Comparison of ENCODE assay signal across 25 cellular contexts in genomic region chr10:46518028-46518725, GRCh38. TPM values are rescaled to one million over a fixed set of nuclear protein-coding genes. Genes with fewer than 3 reads are reported as not detected.
A peak's percentile ranks its signal among the peaks of the same experiment; 100 is the strongest.
DNase-seq lines count a peak whose midpoint lies in the region; ATAC-seq and TF ChIP-seq lines count a peak whose summit lies in the region.
"Had no signal": no experiment of that assay in that cellular context is flagged by ENCODE, and none has a peak within 500 bp of the region (broad histone marks: within the 10 kb centered on the region; RNA-seq: fewer than 3 reads in every experiment).

No MANE protein-coding gene starts in this region.

- intact Hi-C loops in Right ventricle myocardium inferior (cut with DNase I), result no loop called here

- peaks cover 0 to 1% of the 10 kb centered on the region in 2 donors for H3K4me1 ChIP-seq in right atrium auricular region
- H3K4me1 ChIP-seq: psoas muscle had no signal

- H3K36me3 Mint-ChIP-seq in type B pancreatic cell, result no peaks in the 10 kb centered on the region
- H3K36me3 Mint-ChIP-seq: CD4-positive, alpha-beta memory T cell; mesothelial cell of epicardium had no signal

- TF ChIP-seq CTCF in right atrium auricular region (IDR thresholded peaks at IDR 0.05), result no peak
- no peak for TF ChIP-seq CTCF in type B pancreatic cell (conservative IDR thresholded peaks at IDR 0.05)

- H3K9me3 Mint-ChIP-seq in type B pancreatic cell, result no peaks in the 10 kb centered on the region
- H3K9me3 Mint-ChIP-seq: activated B cell treated with CpG ODN at 0.5 μM for 24 hours; CD4-positive, alpha-beta memory T cell; mesothelial cell of epicardium; nephron progenitor cell; T-helper 2 cell treated with Interferon-gamma antibody and Interleukin-4, amounts not matched to agents 5 μg/mL and 100 μg/mL, for 36 hours had no signal

- no peak overlapping the region for H3K27ac ChIP-seq in right atrium auricular region
- H3K27ac ChIP-seq: esophagus muscularis mucosa, gastroesophageal sphincter, GM23248, HL-60, psoas muscle had no signal

- H3K9me3 ChIP-seq in right atrium auricular region, result no peaks in the 10 kb centered on the region
- H3K9me3 ChIP-seq: esophagus muscularis mucosa, gastroesophageal sphincter, psoas muscle, SK-N-SH had no signal

- no peak overlapping the region for H3K4me3 ChIP-seq in right atrium auricular region
- H3K4me3 ChIP-seq: esophagus muscularis mucosa, gastroesophageal sphincter, GM23248, psoas muscle had no signal

- DNase-seq in Right ventricle myocardium inferior (ENCODE audit: missing footprints) (peak; percentile 67), right atrium auricular region (ENCODE audit: low spot score) (no peak), mesenteric fat pad (ENCODE audit: low spot score) (peak; percentile 83), type B pancreatic cell (ENCODE audit: extremely low spot score, unreplicated experiment) (peak; percentile 64), cerebellar cortex (ENCODE audit: low spot score) (no peak)
- peak; percentile 2 for DNase-seq in activated CD8-positive, alpha-beta memory T cell treated with anti-CD3 and anti-CD28 coated beads, Interleukin-2, amount 50 U/mL, for 4 hours
- DNase-seq: activated B cell treated with CpG ODN at 0.5 μM for 24 hours; amniotic stem cell; caudate nucleus; effector CD8-positive, alpha-beta T cell; GM23248; NCI-H1105 treated with DMSO at 0.1 percent for 48 hours; NCI-H2107; nephron progenitor cell; NK-92 treated with Interleukin-12 subunit alpha and Interleukin-12 subunit beta, amount 100 ng/mL, for 24 hours; SK-N-SH had no signal

- ATAC-seq in Right ventricle myocardium inferior (no peak), GM18858 (IDR thresholded peaks at IDR 0.05; ENCODE audit: unreplicated experiment) (no peak)
- ATAC-seq: gastroesophageal sphincter, psoas muscle had no signal

- H3K27me3 Mint-ChIP-seq in type B pancreatic cell, result no peaks in the 10 kb centered on the region
- H3K27me3 Mint-ChIP-seq: activated B cell treated with CpG ODN at 0.5 μM for 24 hours; CD4-positive, alpha-beta memory T cell had no signal

- no peak overlapping the region for H3K4me3 Mint-ChIP-seq in type B pancreatic cell
- H3K4me3 Mint-ChIP-seq: activated B cell treated with CpG ODN at 0.5 μM for 24 hours; CD4-positive, alpha-beta memory T cell; mesothelial cell of epicardium; nephron progenitor cell; T-helper 2 cell treated with Interferon-gamma antibody and Interleukin-4, amounts not matched to agents 5 μg/mL and 100 μg/mL, for 36 hours had no signal

- no peak overlapping the region for H3K27ac Mint-ChIP-seq in type B pancreatic cell
- H3K27ac Mint-ChIP-seq: activated B cell treated with CpG ODN at 0.5 μM for 24 hours; CD4-positive, alpha-beta memory T cell; mesothelial cell of epicardium; T-helper 2 cell treated with Interferon-gamma antibody and Interleukin-4, amounts not matched to agents 5 μg/mL and 100 μg/mL, for 36 hours had no signal

- H3K36me3 ChIP-seq in right atrium auricular region, result no peaks in the 10 kb centered on the region
- H3K36me3 ChIP-seq: esophagus muscularis mucosa, gastroesophageal sphincter had no signal

- no peaks in the 10 kb centered on the region for H3K4me1 Mint-ChIP-seq in type B pancreatic cell (ENCODE audit: unreplicated experiment)
- H3K4me1 Mint-ChIP-seq: activated B cell treated with CpG ODN at 0.5 μM for 24 hours; CD4-positive, alpha-beta memory T cell; mesothelial cell of epicardium; nephron progenitor cell had no signal

- H3K27me3 ChIP-seq in right atrium auricular region, result no peaks in the 10 kb centered on the region
- H3K27me3 ChIP-seq: esophagus muscularis mucosa, gastroesophageal sphincter had no signal

RNA-seq across cellular contexts. Expression of gene GPRIN2, which starts 38.3 kb away (rescaled TPM):
- total RNA-seq in Right ventricle myocardium inferior (not detected), right atrium auricular region (under 1 TPM; 0.26 to 0.67 TPM), mesenteric fat pad (not detected), type B pancreatic cell (ENCODE audit: low replicate concordance) (4.4 and 7.0 TPM in 2 replicates)
- total RNA-seq: activated B cell treated with CpG ODN at 0.5 μM for 24 hours; CD4-positive, alpha-beta memory T cell; GM23248; NCI-H460; psoas muscle had no signal

RNA-seq across cellular contexts. Expression of gene NPY4R, which starts 52.4 kb away (rescaled TPM):
- total RNA-seq in Right ventricle myocardium inferior (not detected), right atrium auricular region (not detected), mesenteric fat pad (not detected), type B pancreatic cell (ENCODE audit: low replicate concordance) (0.24 and 0.43 TPM in 2 replicates)
- total RNA-seq: activated B cell treated with CpG ODN at 0.5 μM for 24 hours; CD4-positive, alpha-beta memory T cell; esophagus muscularis mucosa; gastroesophageal sphincter; GM23248; mesothelial cell of epicardium; NCI-H460; psoas muscle had no signal

Comparison
In these comparisons a context has a peak if more than half of its experiments do, and no peak if none do; other contexts are left out.
1. DNase-seq: peak in Right ventricle myocardium inferior (single experiment), activated CD8-positive, alpha-beta memory T cell treated with anti-CD3 and anti-CD28 coated beads, Interleukin-2, amount 50 U/mL, for 4 hours (single experiment), mesenteric fat pad (single experiment) and type B pancreatic cell (single experiment); none in right atrium auricular region (single experiment) and cerebellar cortex (single experiment).